Comparison of ENCODE assay signal across 12 cellular contexts in the genomic region with DNA sequence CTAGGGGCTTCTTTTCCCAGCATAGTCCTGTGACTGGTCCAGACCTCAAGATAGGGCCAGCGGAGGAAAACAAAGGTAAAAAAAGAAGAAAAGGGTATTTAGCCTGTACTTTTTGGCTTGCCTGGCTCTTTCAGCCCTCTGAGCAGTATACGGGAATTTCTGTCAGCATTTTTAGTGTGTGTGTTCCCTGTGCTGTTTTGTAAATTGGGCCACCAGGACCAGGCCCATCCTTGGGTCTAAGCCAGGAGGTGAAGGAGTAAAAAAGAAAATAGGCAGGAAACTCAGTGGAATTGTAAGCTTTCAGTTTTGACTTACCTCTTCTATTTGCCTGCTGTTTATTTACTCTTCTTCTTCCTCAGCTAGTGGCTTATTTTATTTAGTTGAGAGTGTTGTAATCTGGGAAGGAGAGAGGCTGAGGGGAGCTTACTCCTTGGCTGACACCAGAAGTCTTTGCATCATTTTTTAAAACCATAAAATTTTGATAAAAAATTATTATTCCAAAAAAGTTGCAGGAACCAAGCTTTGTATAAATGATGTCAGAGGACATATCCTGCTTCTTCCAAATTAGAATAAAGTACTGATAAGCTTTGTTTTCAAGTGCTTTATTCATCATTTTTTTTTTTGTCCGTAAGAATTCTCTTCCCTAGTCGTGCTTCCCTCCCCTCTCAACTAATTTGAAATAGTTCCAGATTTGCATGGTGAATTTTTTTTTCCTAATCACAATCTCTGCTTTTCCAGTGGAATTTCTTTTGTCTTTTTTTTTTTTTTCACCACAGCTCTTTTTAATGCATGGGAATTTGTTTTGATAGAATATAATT.
A peak's percentile ranks its signal among the peaks of the same experiment; 100 is the strongest.
DNase-seq lines count a peak whose midpoint lies in the region; ATAC-seq and TF ChIP-seq lines count a peak whose summit lies in the region.
"Had no signal": no experiment of that assay in that cellular context is flagged by ENCODE, and none has a peak within 500 bp of the region (broad histone marks: within the 10 kb centered on the region; RNA-seq: fewer than 3 reads in every experiment).

No MANE protein-coding gene starts in this region.

- H3K27me3 Mint-ChIP-seq in CD4-positive, alpha-beta T cell: no peaks in the 10 kb centered on the region

- no peak for DNase-seq in CD4-positive, alpha-beta T cell
- DNase-seq in astrocyte of the spinal cord (ENCODE audit: low read depth, low spot score): peak; percentile 28
- no peak for DNase-seq in right atrium auricular region (ENCODE audit: low spot score)
- peak; percentile 21 for DNase-seq in pons (ENCODE audit: low spot score)
- DNase-seq in HuH-7.5 (ENCODE audit: low spot score): no peak
- no peak for DNase-seq in NCI-H446 treated with DMSO at 0.1 percent for 48 hours (lab: John Stamatoyannopoulos, UW)
- no peak for DNase-seq in activated gamma-delta T cell (lab: John Stamatoyannopoulos, UW)
- DNase-seq: activated CD8-positive, alpha-beta T cell treated with anti-CD3 and anti-CD28 coated beads, Interleukin-2, amount 10 ng/mL, durations not matched to agents 7 days and 5 days; NCI-H1694; SK-N-SH; stimulated activated CD4-positive, alpha-beta T cell treated with anti-CD3 and anti-CD28 coated beads, Interleukin-4, amount 100 ng/mL, for 4 hours had no signal

- H3K27ac ChIP-seq in CD4-positive, alpha-beta T cell (ENCODE audit: low read depth, low read length): no peak overlapping the region
- H3K27ac ChIP-seq in right atrium auricular region: peak overlapping the region; percentile 43 to 50

- no peak for ATAC-seq in CD4-positive, alpha-beta T cell (ENCODE audit: poor library complexity)
- ATAC-seq in GM18498 (IDR thresholded peaks at IDR 0.05; ENCODE audit: unreplicated experiment): no peak
- ATAC-seq: activated CD8-positive, alpha-beta T cell treated with anti-CD3 and anti-CD28 coated beads, Interleukin-2, amount 10 ng/mL, durations not matched to agents 7 days and 5 days had no signal

- H3K27me3 ChIP-seq in CD4-positive, alpha-beta T cell (ENCODE audit: control insufficient read depth, insufficient read depth, low read length): no peaks in the 10 kb centered on the region
- no peaks in the 10 kb centered on the region for H3K27me3 ChIP-seq in right atrium auricular region

- POLR2A ChIA-PET in CD4-positive, alpha-beta T cell (lab: Charles Lee): interaction anchor here (0.7 to 0.9 kb wide), 3 partner anchors 18 to 59 kb away, joined by 3 read pairs; no protein-coding TSS in a partner anchor

- peak overlapping the region; percentile 57 for H3K27ac Mint-ChIP-seq in CD4-positive, alpha-beta T cell
- H3K27ac Mint-ChIP-seq: activated CD8-positive, alpha-beta T cell treated with anti-CD3 and anti-CD28 coated beads, Interleukin-2, amount 10 ng/mL, durations not matched to agents 7 days and 5 days had no signal

- no peaks in the 10 kb centered on the region for H3K9me3 ChIP-seq in CD4-positive, alpha-beta T cell (ENCODE audit: control insufficient read depth, low read length)
- H3K9me3 ChIP-seq in right atrium auricular region: no peaks in the 10 kb centered on the region
- H3K9me3 ChIP-seq: SK-N-SH had no signal

- intact Hi-C loops in CD4-positive, alpha-beta T cell (cut with DNase I, micrococcal nuclease): no loop called here

- no peaks in the 10 kb centered on the region for H3K9me3 Mint-ChIP-seq in CD4-positive, alpha-beta T cell

- no peak overlapping the region for H3K4me3 Mint-ChIP-seq in CD4-positive, alpha-beta T cell
- H3K4me3 Mint-ChIP-seq: activated CD8-positive, alpha-beta T cell treated with anti-CD3 and anti-CD28 coated beads, Interleukin-2, amount 10 ng/mL, durations not matched to agents 7 days and 5 days had no signal

- peaks cover 73% of the 10 kb centered on the region for H3K4me1 Mint-ChIP-seq in CD4-positive, alpha-beta T cell (ENCODE audit: low read depth)

- H3K36me3 ChIP-seq in right atrium auricular region: no peaks in the 10 kb centered on the region

- H3K4me3 ChIP-seq in astrocyte of the spinal cord (ENCODE audit: low read depth, low read length) (no peak overlapping the region), right atrium auricular region (no peak overlapping the region)

- CTCF ChIA-PET in CD4-positive, alpha-beta T cell (lab: Charles Lee): interaction anchor here (0.6 to 1.2 kb wide), 3 partner anchors 56 to 129 kb away, joined by 3 to 4 read pairs (median 4); partner anchors contain the start of gene DIP2B

- in situ Hi-C loops in astrocyte of the spinal cord (cut with HindIII; ENCODE audit: low sequenced_read_pairs): no loop called here

- H3K4me1 ChIP-seq in right atrium auricular region: peaks cover 0 to 60% of the 10 kb centered on the region in 2 donors

- no peaks in the 10 kb centered on the region for H3K36me3 Mint-ChIP-seq in CD4-positive, alpha-beta T cell (ENCODE audit: low read depth)

- no peak for TF ChIP-seq CTCF in CD4-positive, alpha-beta T cell (IDR thresholded peaks at IDR 0.05)
- no peak for TF ChIP-seq CTCF in astrocyte of the spinal cord (IDR thresholded peaks at IDR 0.05; ENCODE audit: low read depth, low read length)
- TF ChIP-seq CTCF in right atrium auricular region (IDR thresholded peaks at IDR 0.05): no peak

Comparison
In these comparisons a context has a peak if more than half of its experiments do, and no peak if none do; other contexts are left out.
1. DNase-seq: peak in astrocyte of the spinal cord (single experiment) and pons (single experiment); none in CD4-positive, alpha-beta T cell (0 of 10), right atrium auricular region (single experiment), HuH-7.5 (single experiment), NCI-H446 treated with DMSO at 0.1 percent for 48 hours (single experiment) and activated gamma-delta T cell (single experiment).